ENCODE assay signal across 17 cellular contexts in genomic region chr3:11678735-11679134, GRCh38. TPM values are rescaled to one million over a fixed set of nuclear protein-coding genes. Genes with fewer than 3 reads are reported as not detected.
A peak's percentile ranks its signal among the peaks of the same experiment; 100 is the strongest.
DNase-seq lines count a peak whose midpoint lies in the region; ATAC-seq and TF ChIP-seq lines count a peak whose summit lies in the region.
"Had no signal": no experiment of that assay in that cellular context is flagged by ENCODE, and none has a peak within 500 bp of the region (broad histone marks: within the 10 kb centered on the region; RNA-seq: fewer than 3 reads in every experiment).

No MANE protein-coding gene starts in this region.

- in situ Hi-C loops in Panc1 (cut with HindIII; ENCODE audit: low pct_unique_long_range_greater_than_20kb, low sequenced_read_pairs), result no loop called here

- H3K4me1 Mint-ChIP-seq in nephron progenitor cell, result no peaks in the 10 kb centered on the region

- no peak overlapping the region for H3K27ac ChIP-seq in Panc1 (ENCODE audit: low read length)
- no peak overlapping the region for H3K27ac ChIP-seq in colonic mucosa
- H3K27ac ChIP-seq: A549, C4-2B had no signal

- ATAC-seq in Panc1 (no peak), HG02973 (IDR thresholded peaks at IDR 0.05; ENCODE audit: unreplicated experiment) (no peak), GM18517 (IDR thresholded peaks at IDR 0.05; ENCODE audit: unreplicated experiment) (no peak), omental fat pad (ENCODE audit: low FRiP score) (no peak)
- ATAC-seq: A549 had no signal

- intact Hi-C loops in Panc1 (cut with micrococcal nuclease; ENCODE audit: unreplicated experiment), result no loop called here
- intact Hi-C loops in colonic mucosa (cut with DNase I), result no loop called here

- H3K4me3 ChIP-seq in Panc1 (ENCODE audit: low read depth in 2 of 2, low read length in 2 of 2) (no peak overlapping the region), colonic mucosa (no peak overlapping the region)
- H3K4me3 ChIP-seq: A549 had no signal

- no peak overlapping the region for H3K9ac ChIP-seq in colonic mucosa (ENCODE audit: low read depth in 2 of 2, low read length in 2 of 2)

- H3K27me3 ChIP-seq in Panc1 (ENCODE audit: control insufficient read depth, insufficient read depth, low read length) (no peaks in the 10 kb centered on the region), colonic mucosa (no peaks in the 10 kb centered on the region)
- H3K27me3 ChIP-seq: BE2C had no signal

- H3K27me3 Mint-ChIP-seq in nephron progenitor cell (ENCODE audit: low read depth, poor library complexity), result no peaks in the 10 kb centered on the region
- H3K27me3 Mint-ChIP-seq: CD4-positive, alpha-beta memory T cell had no signal

- DNase-seq in EH (ENCODE audit: low read depth) (peak; percentile 37), Panc1 (ENCODE audit: low read depth, low spot score) (no peak), colonic mucosa (peak; percentile 44), nephron progenitor cell (no peak), NOMO-1 (lab: John Stamatoyannopoulos, UW; ENCODE audit: unreplicated experiment in 2 of 2) (no peak), omental fat pad (ENCODE audit: low spot score) (no peak)
- DNase-seq: BE2C; CD4-positive, alpha-beta memory T cell; DMS153; DMS79 treated with DMSO at 0.1 percent for 48 hours; GDM1; HCEC 1CT; HFFc6 had no signal

- no peaks in the 10 kb centered on the region for H3K9me3 ChIP-seq in Panc1 (ENCODE audit: control insufficient read depth, insufficient read depth, low read depth, low read length)
- no peaks in the 10 kb centered on the region for H3K9me3 ChIP-seq in colonic mucosa
- H3K9me3 ChIP-seq: A549, BE2C had no signal

- peaks cover 9% of the 10 kb centered on the region for H3K36me3 Mint-ChIP-seq in nephron progenitor cell (ENCODE audit: low read depth)

- H3K36me3 ChIP-seq in Panc1 (ENCODE audit: control insufficient read depth, insufficient read depth, low read length) (no peaks in the 10 kb centered on the region), colonic mucosa (no peaks in the 10 kb centered on the region)
- H3K36me3 ChIP-seq: BE2C had no signal

- POLR2A ChIA-PET in Panc1 (lab: Charles Lee), result no interaction called here

- H3K9me3 Mint-ChIP-seq in nephron progenitor cell, result peaks cover 3% of the 10 kb centered on the region
- H3K9me3 Mint-ChIP-seq: CD4-positive, alpha-beta memory T cell; HFFc6 had no signal

- no peaks in the 10 kb centered on the region for H3K4me1 ChIP-seq in Panc1 (ENCODE audit: control insufficient read depth, insufficient read depth, low read length)
- no peaks in the 10 kb centered on the region for H3K4me1 ChIP-seq in colonic mucosa
- H3K4me1 ChIP-seq: BE2C had no signal

- TF ChIP-seq CTCF in Panc1 (IDR thresholded peaks at IDR 0.05) (no peak), colonic mucosa (IDR thresholded peaks at IDR 0.05) (no peak), nephron progenitor cell (IDR thresholded peaks at IDR 0.05) (no peak), omental fat pad (IDR thresholded peaks at IDR 0.05) (no peak)

- H3K27ac Mint-ChIP-seq in nephron progenitor cell, result peak overlapping the region; percentile 77
- H3K27ac Mint-ChIP-seq: CD4-positive, alpha-beta memory T cell; HFFc6 had no signal

- TSS peak; percentile 48 for BruUV-seq in Panc1 (replicated peaks; lab: Mats Ljungman, UMichigan)

- CTCF ChIA-PET in Panc1 (lab: Charles Lee), result no interaction called here

- no peak overlapping the region for H3K4me3 Mint-ChIP-seq in nephron progenitor cell
- H3K4me3 Mint-ChIP-seq: CD4-positive, alpha-beta memory T cell; HFFc6 had no signal

RNA-seq across cellular contexts. Expression of gene VGLL4, which starts 35.0 kb away (rescaled TPM):
- 66.0 TPM for total RNA-seq in Panc1 (2021; ENCODE audit: unreplicated experiment)
- 61.2 TPM for polyA plus RNA-seq in Panc1 (2012; ENCODE audit: insufficient read length)
- total RNA-seq in colonic mucosa, result 10 to 100 TPM; 57.7 to 63.7 TPM
- 10 to 100 TPM; 41.3 to 54.7 (median 49.5) TPM for total RNA-seq in omental fat pad

Comparison
In these comparisons a context has a peak if more than half of its experiments do, and no peak if none do; other contexts are left out.
1. DNase-seq: peak in EH (single experiment) and colonic mucosa (single experiment); none in Panc1 (single experiment), nephron progenitor cell (single experiment), NOMO-1 (0 of 2) and omental fat pad (single experiment).